ENCODE assay signal across 34 cellular contexts in genomic region chrX:150565551-150565950, GRCh38.
"Had no signal": no experiment of that assay in that cellular context is flagged by ENCODE, and none has a peak within 500 bp of the region (broad histone marks: within the 10 kb centered on the region; RNA-seq: fewer than 3 reads in every experiment).

No MANE protein-coding gene starts in this region.

- H3K36me3 Mint-ChIP-seq: activated naive CD4-positive, alpha-beta T cell treated with anti-CD3 and anti-CD28 coated beads, Interleukin-2, amount 50 U/mL, for 24 hours; mesothelial cell of epicardium; naive B cell; stimulated activated effector memory CD8-positive, alpha-beta T cell treated with anti-CD3 and anti-CD28 coated beads, Interleukin-12 subunit alpha, Interleukin-12 subunit beta, amount 100 ng/mL, for 72 hours had no signal

- H3K27me3 ChIP-seq: esophagus squamous epithelium, sigmoid colon, thyroid gland, upper lobe of left lung, vagina had no signal

- H3K27ac Mint-ChIP-seq: activated CD8-positive, alpha-beta T cell treated with anti-CD3 and anti-CD28 coated beads for 36 hours; activated naive CD4-positive, alpha-beta T cell treated with anti-CD3 and anti-CD28 coated beads, Interleukin-2, amount 50 U/mL, for 24 hours; activated naive CD8-positive, alpha-beta T cell treated with anti-CD3 and anti-CD28 coated beads, Interleukin-2, amount 50 U/mL, for 24 hours; activated T-helper 17 cell treated with anti-CD3 and anti-CD28 coated beads, Interleukin-2, amount 50 U/mL, for 72 hours; mesothelial cell of epicardium; nephron progenitor cell; stimulated activated effector memory CD8-positive, alpha-beta T cell treated with anti-CD3 and anti-CD28 coated beads, Interleukin-12 subunit alpha, Interleukin-12 subunit beta, amount 100 ng/mL, for 72 hours; stimulated activated naive CD8-positive, alpha-beta T cell treated with anti-CD3 and anti-CD28 coated beads, Interleukin-15, Interleukin-2, amounts not matched to agents 100 ng/mL and 50 ng/mL, for 24 hours; T-helper 17 cell had no signal

- H3K4me3 Mint-ChIP-seq: activated CD8-positive, alpha-beta T cell treated with anti-CD3 and anti-CD28 coated beads for 36 hours; activated naive CD4-positive, alpha-beta T cell treated with anti-CD3 and anti-CD28 coated beads, Interleukin-2, amount 50 U/mL, for 24 hours; activated naive CD8-positive, alpha-beta T cell treated with anti-CD3 and anti-CD28 coated beads, Interleukin-2, amount 50 U/mL, for 24 hours; activated T-cell treated with anti-CD3 and anti-CD28 coated beads, Interleukin-2, amount 50 U/mL, for 4 hours; activated T-helper 17 cell treated with anti-CD3 and anti-CD28 coated beads, Interleukin-2, amount 50 U/mL, for 72 hours; central memory CD8-positive, alpha-beta T cell; mesothelial cell of epicardium; naive B cell; nephron progenitor cell; stimulated activated effector memory CD8-positive, alpha-beta T cell treated with anti-CD3 and anti-CD28 coated beads, Interleukin-12 subunit alpha, Interleukin-12 subunit beta, amount 100 ng/mL, for 72 hours; stimulated activated naive CD8-positive, alpha-beta T cell treated with anti-CD3 and anti-CD28 coated beads, Interleukin-15, Interleukin-2, amounts not matched to agents 100 ng/mL and 50 ng/mL, for 24 hours; T-helper 17 cell had no signal

- H3K27me3 Mint-ChIP-seq: activated CD8-positive, alpha-beta T cell treated with anti-CD3 and anti-CD28 coated beads for 36 hours; activated naive CD4-positive, alpha-beta T cell treated with anti-CD3 and anti-CD28 coated beads, Interleukin-2, amount 50 U/mL, for 24 hours; activated naive CD8-positive, alpha-beta T cell treated with anti-CD3 and anti-CD28 coated beads, Interleukin-2, amount 50 U/mL, for 24 hours; activated T-helper 17 cell treated with anti-CD3 and anti-CD28 coated beads, Interleukin-2, amount 50 U/mL, for 72 hours; central memory CD8-positive, alpha-beta T cell; naive B cell; stimulated activated naive CD8-positive, alpha-beta T cell treated with anti-CD3 and anti-CD28 coated beads, Interleukin-15, Interleukin-2, amounts not matched to agents 100 ng/mL and 50 ng/mL, for 24 hours; T-helper 17 cell had no signal

- H3K4me3 ChIP-seq: breast epithelium, esophagus squamous epithelium, pancreas, prostate gland, sigmoid colon, thyroid gland, upper lobe of left lung, vagina had no signal

- H3K9me3 ChIP-seq: breast epithelium, esophagus squamous epithelium, pancreas, prostate gland, sigmoid colon, thyroid gland, upper lobe of left lung, vagina had no signal

- H3K36me3 ChIP-seq: breast epithelium, esophagus squamous epithelium, pancreas, prostate gland, sigmoid colon, thyroid gland, upper lobe of left lung, vagina had no signal

- ATAC-seq: activated CD8-positive, alpha-beta T cell treated with anti-CD3 and anti-CD28 coated beads for 36 hours; activated naive CD8-positive, alpha-beta T cell treated with anti-CD3 and anti-CD28 coated beads, Interleukin-2, amount 50 U/mL, for 24 hours; activated T-cell treated with anti-CD3 and anti-CD28 coated beads, Interleukin-2, amount 50 U/mL, for 4 hours; activated T-helper 17 cell treated with anti-CD3 and anti-CD28 coated beads, Interleukin-2, amount 50 U/mL, for 72 hours; left colon; pancreas; stimulated activated effector memory CD8-positive, alpha-beta T cell treated with anti-CD3 and anti-CD28 coated beads, Interleukin-12 subunit alpha, Interleukin-12 subunit beta, amount 100 ng/mL, for 72 hours; T-helper 17 cell had no signal

- H3K27ac ChIP-seq: breast epithelium, epithelial cell of prostate, esophagus squamous epithelium, pancreas, prostate gland, sigmoid colon, thyroid gland, upper lobe of left lung, vagina had no signal

- H3K4me1 ChIP-seq: breast epithelium, prostate gland had no signal

- H3K4me1 Mint-ChIP-seq: activated T-helper 17 cell treated with anti-CD3 and anti-CD28 coated beads, Interleukin-2, amount 50 U/mL, for 72 hours; central memory CD8-positive, alpha-beta T cell had no signal

- DNase-seq: activated CD4-positive, alpha-beta T cell treated with anti-CD3 and anti-CD28 coated beads, Interleukin-2, amount 50 U/mL, for 1 hour; activated CD8-positive, alpha-beta T cell treated with anti-CD3 and anti-CD28 coated beads for 36 hours; activated naive CD8-positive, alpha-beta T cell treated with anti-CD3 and anti-CD28 coated beads, Interleukin-2, amount 50 U/mL, for 24 hours; activated T-cell treated with anti-CD3 and anti-CD28 coated beads, Interleukin-2, amount 50 U/mL, for 4 hours; dermis blood vessel endothelial cell; effector CD4-positive, alpha-beta T cell; esophagus squamous epithelium; foreskin melanocyte; kidney; left colon; mammary epithelial cell; naive B cell; nephron progenitor cell; nucleus accumbens; pancreas; retina; sigmoid colon; small intestine; stimulated activated CD4-positive, alpha-beta T cell treated with anti-CD3 and anti-CD28 coated beads, Interleukin-4, amount 100 ng/mL, for 24 hours; substantia nigra; T-helper 17 cell; T1000; thyroid gland; upper lobe of left lung had no signal

- H3K9me3 Mint-ChIP-seq: activated CD8-positive, alpha-beta T cell treated with anti-CD3 and anti-CD28 coated beads for 36 hours; activated naive CD4-positive, alpha-beta T cell treated with anti-CD3 and anti-CD28 coated beads, Interleukin-2, amount 50 U/mL, for 24 hours; activated naive CD8-positive, alpha-beta T cell treated with anti-CD3 and anti-CD28 coated beads, Interleukin-2, amount 50 U/mL, for 24 hours; activated T-cell treated with anti-CD3 and anti-CD28 coated beads, Interleukin-2, amount 50 U/mL, for 4 hours; activated T-helper 17 cell treated with anti-CD3 and anti-CD28 coated beads, Interleukin-2, amount 50 U/mL, for 72 hours; central memory CD8-positive, alpha-beta T cell; stimulated activated effector memory CD8-positive, alpha-beta T cell treated with anti-CD3 and anti-CD28 coated beads, Interleukin-12 subunit alpha, Interleukin-12 subunit beta, amount 100 ng/mL, for 72 hours; stimulated activated naive CD8-positive, alpha-beta T cell treated with anti-CD3 and anti-CD28 coated beads, Interleukin-15, Interleukin-2, amounts not matched to agents 100 ng/mL and 50 ng/mL, for 24 hours had no signal
